In the genomic region with DNA sequence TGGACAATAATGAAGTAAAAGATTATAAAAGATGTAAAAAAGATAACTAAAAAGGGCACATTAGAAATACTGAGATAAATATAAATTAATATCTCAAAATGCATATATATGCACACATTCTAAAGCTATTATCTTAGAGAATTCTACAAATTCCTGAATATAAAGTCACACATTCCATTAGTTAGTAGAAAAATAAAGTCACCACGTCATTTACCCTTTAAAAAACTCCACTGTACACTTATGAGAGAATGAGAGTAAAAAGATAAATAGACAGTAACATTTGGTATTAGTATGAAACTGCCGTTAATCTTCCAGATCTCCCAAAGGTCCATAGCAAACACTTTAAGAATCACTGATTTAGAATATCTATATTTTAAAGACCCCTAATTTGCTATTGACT, we compare ENCODE assay signal across 21 cellular contexts.
DNase-seq lines count a peak whose midpoint lies in the region; ATAC-seq, FAIRE-seq and TF ChIP-seq lines count a peak whose summit lies in the region.
"Had no signal": no experiment of that assay in that cellular context is flagged by ENCODE, and none has a peak within 500 bp of the region (broad histone marks: within the 10 kb centered on the region; RNA-seq: fewer than 3 reads in every experiment).

No MANE protein-coding gene starts in this region.

- no peaks in the 10 kb centered on the region for H3K9me2 ChIP-seq in PC-3 (replicated peaks; ENCODE audit: low read length)

- TF ChIP-seq CTCF in BJ (IDR thresholded peaks at IDR 0.05; ENCODE audit: insufficient read depth, low read depth, low read length) (no peak), PC-3 (conservative IDR thresholded peaks at IDR 0.05; ENCODE audit: low read depth, low read length) (no peak), brain microvascular endothelial cell (IDR thresholded peaks at IDR 0.05; ENCODE audit: low read depth, low read length, missing control alignments) (no peak)

- H3K36me3 ChIP-seq in BJ (ENCODE audit: control insufficient read depth, insufficient read depth, low read length) (no peaks in the 10 kb centered on the region), PC-3 (ENCODE audit: low read depth, low read length) (no peaks in the 10 kb centered on the region), brain microvascular endothelial cell (replicated peaks) (no peaks in the 10 kb centered on the region), small intestine (ENCODE audit: control insufficient read depth in 2 of 2, insufficient read depth in 2 of 2, low read length in 2 of 2) (no peaks in the 10 kb centered on the region)
- H3K36me3 ChIP-seq: cardiac muscle cell had no signal

- FAIRE-seq in small intestine (lab: Jason Lieb, UNC): no peak
- FAIRE-seq: GM19239 had no signal

- no peaks in the 10 kb centered on the region for H3F3A ChIP-seq in PC-3 (ENCODE audit: low read length, unreplicated experiment)

- peak; percentile 65 for ATAC-seq in PC-3
- no peak for ATAC-seq in activated T-cell treated with anti-CD3 and anti-CD28 coated beads, Interleukin-2, amount 50 U/mL, for 4 hours
- ATAC-seq: mucosa of descending colon, T-helper 17 cell had no signal

- no peak overlapping the region for H3K4me3 Mint-ChIP-seq in activated T-cell treated with anti-CD3 and anti-CD28 coated beads, Interleukin-2, amount 50 U/mL, for 4 hours
- H3K4me3 Mint-ChIP-seq: T-helper 17 cell had no signal

- H2AFZ ChIP-seq in PC-3 (ENCODE audit: low read length): no peak overlapping the region
- H2AFZ ChIP-seq: PC-9 had no signal

- in situ Hi-C loops in brain microvascular endothelial cell (cut with HindIII; ENCODE audit: low pct_ligation_motif_present, low sequenced_read_pairs): no loop called here

- H3K27me3 Mint-ChIP-seq in activated T-cell treated with anti-CD3 and anti-CD28 coated beads, Interleukin-2, amount 50 U/mL, for 4 hours (ENCODE audit: low read depth): no peaks in the 10 kb centered on the region
- H3K27me3 Mint-ChIP-seq: progenitor cell of endocrine pancreas, T-helper 17 cell had no signal

- H3K9me3 ChIP-seq in PC-3 (ENCODE audit: low read length) (no peaks in the 10 kb centered on the region), small intestine (ENCODE audit: control insufficient read depth, low read depth) (no peaks in the 10 kb centered on the region)
- H3K9me3 ChIP-seq: mucosa of descending colon had no signal

- H3K4me2 ChIP-seq in PC-3 (ENCODE audit: low read length): peak overlapping the region; percentile 13; the same call in 1 of the 2 replicates
- H3K4me2 ChIP-seq: PC-9 had no signal

- peak; percentile 13 for DNase-seq in BJ (ENCODE audit: low read depth)
- peak; percentile 65 for DNase-seq in PC-3
- no peak for DNase-seq in brain microvascular endothelial cell
- DNase-seq in iris pigment epithelial cell (ENCODE audit: low read depth): peak; percentile 67
- DNase-seq in AML-193 (lab: John Stamatoyannopoulos, UW): no peak
- DNase-seq in activated T-cell treated with anti-CD3 and anti-CD28 coated beads, Interleukin-2, amount 50 U/mL, for 4 hours: no peak
- DNase-seq in T-helper 9 cell: no peak
- no peak for DNase-seq in small intestine
- DNase-seq: activated CD4-positive, alpha-beta T cell treated with anti-CD3 and anti-CD28 coated beads, Interleukin-2, amount 50 U/mL, for 1 hour; foreskin melanocyte; hippocampal formation; mucosa of descending colon; NCI-H1105; NCI-H2081 treated with DMSO at 0.1 percent for 48 hours; PC-9; SIG-M5; T-helper 17 cell had no signal

- no peaks in the 10 kb centered on the region for H4K20me1 ChIP-seq in PC-3 (ENCODE audit: low read length)

- no peak overlapping the region for H3K27ac ChIP-seq in PC-3 (ENCODE audit: low read length)
- peak overlapping the region; percentile 64 for H3K27ac ChIP-seq in brain microvascular endothelial cell
- no peak overlapping the region for H3K27ac ChIP-seq in small intestine (ENCODE audit: low read depth in 1 of 2, low read length in 1 of 2)
- H3K27ac ChIP-seq: cardiac muscle cell, HL-60, PC-9 had no signal

- no peaks in the 10 kb centered on the region for H3K4me1 Mint-ChIP-seq in activated T-cell treated with anti-CD3 and anti-CD28 coated beads, Interleukin-2, amount 50 U/mL, for 4 hours (ENCODE audit: low read depth)
- H3K4me1 Mint-ChIP-seq: T-helper 17 cell had no signal

- H3K27me3 ChIP-seq in BJ (ENCODE audit: control insufficient read depth, insufficient read depth, low read length) (no peaks in the 10 kb centered on the region), PC-3 (ENCODE audit: low read length) (no peaks in the 10 kb centered on the region), brain microvascular endothelial cell (replicated peaks) (no peaks in the 10 kb centered on the region), small intestine (ENCODE audit: control insufficient read depth in 2 of 2, insufficient read depth in 2 of 2, low read length in 2 of 2) (no peaks in the 10 kb centered on the region)
- H3K27me3 ChIP-seq: cardiac muscle cell had no signal

- BruUV-seq in PC-3 (replicated peaks; lab: Mats Ljungman, UMichigan): no TSS peak

- POLR2A ChIA-PET in BJ (lab: Charles Lee) (no interaction called here), PC-3 (lab: Charles Lee; ENCODE audit: unreplicated experiment) (no interaction called here)

- 63 to 79% (median 73%) methylated on average over 2 of the region's 2 CpGs for WGBS in small intestine, 3 donors

- H3K36me3 Mint-ChIP-seq in activated T-cell treated with anti-CD3 and anti-CD28 coated beads, Interleukin-2, amount 50 U/mL, for 4 hours (ENCODE audit: insufficient read depth): no peaks in the 10 kb centered on the region

- intact Hi-C loops in PC-3 (cut with micrococcal nuclease): no loop called here

- H3K4me3 ChIP-seq in BJ (ENCODE audit: low read depth, low read length) (no peak overlapping the region), PC-3 (ENCODE audit: low read length) (no peak overlapping the region), brain microvascular endothelial cell (ENCODE audit: low read depth, low read length) (no peak overlapping the region), small intestine (ENCODE audit: low read depth in 1 of 2, low read length in 2 of 2) (no peak overlapping the region)
- H3K4me3 ChIP-seq: cardiac muscle cell, mucosa of descending colon, PC-9 had no signal

- no peak overlapping the region for H3K9ac ChIP-seq in PC-3 (ENCODE audit: low read length)

- no peaks in the 10 kb centered on the region for H3K79me2 ChIP-seq in PC-3 (ENCODE audit: low read length)

- peaks cover 24% of the 10 kb centered on the region for H3K4me1 ChIP-seq in PC-3 (ENCODE audit: insufficient read depth, low read length)
- H3K4me1 ChIP-seq in small intestine (ENCODE audit: control insufficient read depth in 2 of 2, insufficient read depth in 1 of 2, low read depth in 1 of 2, low read length in 1 of 2): no peaks in the 10 kb centered on the region

- CTCF ChIA-PET in BJ (lab: Yijun Ruan, JAX) (no interaction called here), PC-3 (lab: Charles Lee) (no interaction called here)

- no peaks in the 10 kb centered on the region for H3K9me3 Mint-ChIP-seq in activated T-cell treated with anti-CD3 and anti-CD28 coated beads, Interleukin-2, amount 50 U/mL, for 4 hours

Comparison
In these comparisons a context has a peak if more than half of its experiments do, and no peak if none do; other contexts are left out.
1. DNase-seq: peak in BJ (single experiment), PC-3 (single experiment) and iris pigment epithelial cell (single experiment); none in brain microvascular endothelial cell (single experiment), AML-193 (0 of 2), activated T-cell treated with anti-CD3 and anti-CD28 coated beads, Interleukin-2, amount 50 U/mL, for 4 hours (single experiment), T-helper 9 cell (single experiment) and small intestine (single experiment).